8 cellular contexts compared by ENCODE assay signal in the genomic region with DNA sequence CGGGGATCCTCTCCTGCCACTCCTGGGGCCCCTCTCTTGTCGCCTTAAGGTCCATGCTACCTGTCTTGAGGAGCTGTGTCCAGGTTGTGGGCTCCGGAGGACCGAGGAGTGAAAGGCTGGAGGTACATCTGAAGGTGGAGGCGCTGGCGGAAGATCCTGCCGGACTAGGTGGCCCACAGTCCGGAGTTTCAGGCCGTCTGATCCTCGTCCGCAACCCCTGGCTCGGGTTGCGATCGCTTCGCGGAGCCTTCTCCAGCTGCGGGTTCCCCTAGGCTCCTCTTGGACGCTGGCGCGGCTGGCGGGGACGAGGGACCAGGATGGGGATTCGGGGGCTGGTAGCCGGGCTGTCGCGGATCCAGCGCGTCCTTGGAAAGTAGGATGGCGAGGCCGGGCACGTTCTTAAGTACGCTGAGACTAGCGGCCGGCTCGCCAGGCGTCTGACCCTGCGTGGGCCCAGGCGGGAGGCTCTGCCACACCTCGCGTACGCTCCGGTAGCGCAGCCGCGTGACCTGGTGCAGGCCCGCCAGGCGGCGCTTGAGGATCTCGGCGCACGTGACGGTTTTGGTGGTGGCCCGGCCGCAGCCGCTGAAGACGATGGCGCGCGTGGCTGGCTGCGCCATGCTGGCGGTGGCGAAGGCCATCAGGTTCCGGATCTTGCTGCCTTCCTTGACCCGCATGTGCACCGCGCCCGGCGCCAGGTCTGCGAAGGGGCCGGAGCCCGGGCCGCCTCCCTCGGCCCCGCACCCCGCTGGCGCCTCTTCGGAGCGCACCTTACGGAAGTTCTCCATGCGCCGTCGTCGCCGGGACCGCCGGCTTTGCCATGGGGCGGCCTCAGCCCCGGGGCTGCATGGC. TPM values are rescaled to one million over a fixed set of nuclear protein-coding genes. Genes with fewer than 3 reads are reported as not detected.
DNase-seq lines count a peak whose midpoint lies in the region; ATAC-seq and TF ChIP-seq lines count a peak whose summit lies in the region.

No MANE protein-coding gene starts in this region.

- ATAC-seq in HG02623 (IDR thresholded peaks at IDR 0.05; ENCODE audit: unreplicated experiment): peak; percentile 23

- TF ChIP-seq CTCF in GM12872 (IDR thresholded peaks at IDR 0.05; ENCODE audit: insufficient read depth, low read depth, low read length) (peak; percentile 62), fibroblast of pulmonary artery (IDR thresholded peaks at IDR 0.05; ENCODE audit: low read length, missing control alignments) (peak; percentile 38), neural cell (IDR thresholded peaks at IDR 0.05; ENCODE audit: poor library complexity, severe bottlenecking) (peak; percentile 75)

- H2AFZ ChIP-seq in neural cell (ENCODE audit: low read depth, low read length): peak overlapping the region; percentile 51

- H3K9me3 ChIP-seq in neural cell (ENCODE audit: low read length): no peaks in the 10 kb centered on the region

- peak; percentile 86 for DNase-seq in NCI-H82 (lab: John Stamatoyannopoulos, UW)
- peak; percentile 32 to 44 for DNase-seq in activated T-helper 1 cell treated with anti-CD3 and anti-CD28 coated beads, Interleukin-2, amount 50 U/mL, for 16 hours (ENCODE audit: low read depth in 1 of 2, low spot score in 1 of 2)
- DNase-seq in fibroblast of pulmonary artery (ENCODE audit: low read depth): peak; percentile 82
- DNase-seq in stromal cell of bone marrow (ENCODE audit: low read depth): peak; percentile 42
- DNase-seq in NK-92 (lab: John Stamatoyannopoulos, UW; ENCODE audit: unreplicated experiment): no peak

- H3K9ac ChIP-seq in neural cell (ENCODE audit: low read length): peak overlapping the region; percentile 50

- no peaks in the 10 kb centered on the region for H3F3A ChIP-seq in neural cell (ENCODE audit: insufficient read depth, low read length, poor library complexity, severe bottlenecking)

- no peaks in the 10 kb centered on the region for H3K79me2 ChIP-seq in neural cell (replicated peaks; ENCODE audit: insufficient read depth, low read length)

- peak; percentile 25 for TF ChIP-seq EP300 in neural cell (conservative IDR thresholded peaks at IDR 0.05; ENCODE audit: poor library complexity, severe bottlenecking)

- H3K4me3 ChIP-seq in fibroblast of pulmonary artery (replicated peaks; ENCODE audit: low read depth, low read length) (peak overlapping the region; percentile 89), neural cell (ENCODE audit: low read length) (peak overlapping the region; percentile 75)

- H3K9me2 ChIP-seq in neural cell (ENCODE audit: insufficient read depth, low read length): no peaks in the 10 kb centered on the region

- H3K27me3 ChIP-seq in neural cell (ENCODE audit: insufficient read depth, low read depth, low read length): peaks cover 52% of the 10 kb centered on the region

- no peaks in the 10 kb centered on the region for H4K20me1 ChIP-seq in neural cell (ENCODE audit: insufficient read depth)

- no peak overlapping the region for H3K27ac ChIP-seq in neural cell (ENCODE audit: low read length)

- H3K4me2 ChIP-seq in neural cell (ENCODE audit: low read length): peak overlapping the region; percentile 35

- H3K36me3 ChIP-seq in neural cell (ENCODE audit: insufficient read depth, low read length): no peaks in the 10 kb centered on the region

- TF ChIP-seq RAD21 in neural cell (conservative IDR thresholded peaks at IDR 0.05): peak; percentile 59

TF ChIP-seq in neural cell, 6 proteins besides CTCF, POLR2A, EP300 and RAD21:
- no peak for TF ChIP-seq EZH2 (IDR thresholded peaks at IDR 0.05; ENCODE audit: borderline replicate concordance, insufficient read depth, low read length, poor library complexity, severe bottlenecking)
- TF ChIP-seq, protein P1, sequence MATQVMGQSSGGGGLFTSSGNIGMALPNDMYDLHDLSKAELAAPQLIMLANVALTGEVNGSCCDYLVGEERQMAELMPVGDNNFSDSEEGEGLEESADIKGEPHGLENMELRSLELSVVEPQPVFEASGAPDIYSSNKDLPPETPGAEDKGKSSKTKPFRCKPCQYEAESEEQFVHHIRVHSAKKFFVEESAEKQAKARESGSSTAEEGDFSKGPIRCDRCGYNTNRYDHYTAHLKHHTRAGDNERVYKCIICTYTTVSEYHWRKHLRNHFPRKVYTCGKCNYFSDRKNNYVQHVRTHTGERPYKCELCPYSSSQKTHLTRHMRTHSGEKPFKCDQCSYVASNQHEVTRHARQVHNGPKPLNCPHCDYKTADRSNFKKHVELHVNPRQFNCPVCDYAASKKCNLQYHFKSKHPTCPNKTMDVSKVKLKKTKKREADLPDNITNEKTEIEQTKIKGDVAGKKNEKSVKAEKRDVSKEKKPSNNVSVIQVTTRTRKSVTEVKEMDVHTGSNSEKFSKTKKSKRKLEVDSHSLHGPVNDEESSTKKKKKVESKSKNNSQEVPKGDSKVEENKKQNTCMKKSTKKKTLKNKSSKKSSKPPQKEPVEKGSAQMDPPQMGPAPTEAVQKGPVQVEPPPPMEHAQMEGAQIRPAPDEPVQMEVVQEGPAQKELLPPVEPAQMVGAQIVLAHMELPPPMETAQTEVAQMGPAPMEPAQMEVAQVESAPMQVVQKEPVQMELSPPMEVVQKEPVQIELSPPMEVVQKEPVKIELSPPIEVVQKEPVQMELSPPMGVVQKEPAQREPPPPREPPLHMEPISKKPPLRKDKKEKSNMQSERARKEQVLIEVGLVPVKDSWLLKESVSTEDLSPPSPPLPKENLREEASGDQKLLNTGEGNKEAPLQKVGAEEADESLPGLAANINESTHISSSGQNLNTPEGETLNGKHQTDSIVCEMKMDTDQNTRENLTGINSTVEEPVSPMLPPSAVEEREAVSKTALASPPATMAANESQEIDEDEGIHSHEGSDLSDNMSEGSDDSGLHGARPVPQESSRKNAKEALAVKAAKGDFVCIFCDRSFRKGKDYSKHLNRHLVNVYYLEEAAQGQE (IDR thresholded peaks at IDR 0.05; ENCODE audit: borderline replicate concordance): peak; percentile 14
- TF ChIP-seq MXI1 (conservative IDR thresholded peaks at IDR 0.05; ENCODE audit: poor library complexity, severe bottlenecking): peak; percentile 92
- TF ChIP-seq TAF1 (IDR thresholded peaks at IDR 0.05; ENCODE audit: low read depth): no peak
- peak; percentile 77 for TF ChIP-seq SMC3 (conservative IDR thresholded peaks at IDR 0.05; ENCODE audit: poor library complexity)
- TF ChIP-seq POLR2AphosphoS5 (IDR thresholded peaks at IDR 0.05): no peak
TF ChIP-seq in neural cell: peak in this region for 3.

RNA-seq across cellular contexts. Expression of a gene that starts 0.6 kb away (rescaled TPM):
- 2.8 and 4.5 TPM in 2 replicates for polyA plus RNA-seq in neural cell
- polyA minus RNA-seq in neural cell: 4.2 and 6.1 TPM in 2 replicates

RNA-seq across cellular contexts. Expression of a gene that starts 18.1 kb away (rescaled TPM):
- 132 and 155 TPM in 2 replicates for polyA plus RNA-seq in neural cell
- 45.0 and 62.0 TPM in 2 replicates for polyA minus RNA-seq in neural cell

RNA-seq across cellular contexts. Expression of a gene that starts 39.3 kb away (rescaled TPM):
- 92.5 and 104 TPM in 2 replicates for polyA plus RNA-seq in neural cell
- 93.2 and 93.7 TPM in 2 replicates for polyA minus RNA-seq in neural cell

RNA-seq across cellular contexts. Expression of a gene that starts 49.4 kb away (rescaled TPM):
- 250 and 293 TPM in 2 replicates for polyA plus RNA-seq in neural cell
- polyA minus RNA-seq in neural cell: 91.6 and 99.6 TPM in 2 replicates
